In genomic region chr1:237794071-237794470, GRCh38 we compare ENCODE assay signal across 20 cellular contexts.
DNase-seq lines count a peak whose midpoint lies in the region; ATAC-seq, FAIRE-seq and TF ChIP-seq lines count a peak whose summit lies in the region.
"Had no signal": no experiment of that assay in that cellular context is flagged by ENCODE, and none has a peak within 500 bp of the region (broad histone marks: within the 10 kb centered on the region; RNA-seq: fewer than 3 reads in every experiment).

No MANE protein-coding gene starts in this region.

- no peak for TF ChIP-seq POLR2A in HepG2 (IDR thresholded peaks at IDR 0.05; ENCODE audit: insufficient read depth in 1 of 2, low read depth in 2 of 2, low read length in 2 of 2)

- POLR2A ChIA-PET in HepG2 (lab: Yijun Ruan, JAX): no interaction called here

- in situ Hi-C loops in HepG2 (cut with HindIII; ENCODE audit: extremely low pct_ligation_motif_present, low pct_unique_long_range_greater_than_20kb): no loop called here

- H3K4me2 ChIP-seq in HepG2 (ENCODE audit: low read depth, low read length): no peak overlapping the region

- H4K20me1 ChIP-seq in HepG2 (ENCODE audit: insufficient read depth, low read length): no peaks in the 10 kb centered on the region

- DNase-seq in HepG2 (ENCODE audit: low spot score): no peak
- no peak for DNase-seq in RWPE2 (ENCODE audit: low spot score)
- DNase-seq in iris pigment epithelial cell (ENCODE audit: low read depth): peak; percentile 8
- no peak for DNase-seq in NAMALWA (ENCODE audit: low spot score)
- DNase-seq: activated CD4-positive, alpha-beta T cell treated with anti-CD3 and anti-CD28 coated beads, Interleukin-2, amount 50 U/mL, for 48 hours; activated CD4-positive, CD25-positive, alpha-beta regulatory T cell; BE2C; Caco-2; foreskin keratinocyte; NCI-H1105; NCI-H1930; posterior cingulate gyrus; stomach; T1000; transverse colon had no signal

- H3K4me3 ChIP-seq in liver (ENCODE audit: low read depth in 1 of 3, low read length in 3 of 3) (no peak overlapping the region), HepG2 (replicated peaks in 1 of 3; ENCODE audit: insufficient read depth in 1 of 3, low read depth in 2 of 3, low read length in 3 of 3) (no peak overlapping the region), RWPE2 (ENCODE audit: severe bottlenecking) (no peak overlapping the region)
- H3K4me3 ChIP-seq: stomach, transverse colon had no signal

- FAIRE-seq in HepG2 (lab: Jason Lieb, UNC): no peak

- no peaks in the 10 kb centered on the region for H3K36me3 ChIP-seq in liver (ENCODE audit: control insufficient read depth in 4 of 4, insufficient read depth in 3 of 4, low read depth in 1 of 4, low read length in 3 of 4)
- H3K36me3 ChIP-seq in HepG2 (replicated peaks in 1 of 2; ENCODE audit: control insufficient read depth in 1 of 2, insufficient read depth in 2 of 2, low read length in 2 of 2): no peaks in the 10 kb centered on the region
- H3K36me3 ChIP-seq in RWPE2 (ENCODE audit: low read depth): no peaks in the 10 kb centered on the region
- H3K36me3 ChIP-seq: BE2C, transverse colon had no signal

- TF ChIP-seq CTCF in liver (IDR thresholded peaks at IDR 0.05; ENCODE audit: low read depth, low read length, missing input control): no peak
- no peak for TF ChIP-seq CTCF in HepG2 (CRISPR knock-in tag; IDR thresholded peaks at IDR 0.05)
- no peak for TF ChIP-seq CTCF in RWPE2 (IDR thresholded peaks at IDR 0.05; ENCODE audit: poor library complexity, severe bottlenecking)

- no peak overlapping the region for H2AFZ ChIP-seq in HepG2 (ENCODE audit: low read length)

- H3K4me1 ChIP-seq in liver (ENCODE audit: control insufficient read depth in 4 of 4, insufficient read depth in 4 of 4, low read length in 3 of 4) (peaks cover 0 to 2% (median 0%) of the 10 kb centered on the region in 4 donors), HepG2 (ENCODE audit: insufficient read depth, low read length) (no peaks in the 10 kb centered on the region), RWPE2 (ENCODE audit: insufficient read depth, poor library complexity, severe bottlenecking) (peaks cover 3% of the 10 kb centered on the region)
- H3K4me1 ChIP-seq: BE2C, foreskin keratinocyte, stomach, transverse colon had no signal

- CTCF ChIA-PET in HepG2 (lab: Yijun Ruan, JAX; ENCODE audit: low intra/inter-chr PET ratio, low total read pairs): no interaction called here

- BruUV-seq in HepG2 (replicated peaks; lab: Mats Ljungman, UMichigan): no TSS peak

- intact Hi-C loops in HepG2 (cut with micrococcal nuclease; ENCODE audit: unreplicated experiment): no loop called here

- no peaks in the 10 kb centered on the region for H3K27me3 ChIP-seq in liver (ENCODE audit: control insufficient read depth in 4 of 4, insufficient read depth in 4 of 4, low read length in 3 of 4)
- H3K27me3 ChIP-seq in HepG2 (ENCODE audit: control insufficient read depth in 1 of 2, insufficient read depth in 2 of 2, low read length in 2 of 2): no peaks in the 10 kb centered on the region
- no peaks in the 10 kb centered on the region for H3K27me3 ChIP-seq in RWPE2 (ENCODE audit: insufficient read depth, poor library complexity, severe bottlenecking)
- H3K27me3 ChIP-seq: BE2C, foreskin keratinocyte, stomach, transverse colon had no signal

- ATAC-seq in HepG2 (no peak), RWPE2 (ENCODE audit: low read depth) (peak; percentile 46; the same call in 1 of the 3 replicates), HG02623 (IDR thresholded peaks at IDR 0.05; ENCODE audit: unreplicated experiment) (no peak), HG03196 (IDR thresholded peaks at IDR 0.05; ENCODE audit: unreplicated experiment) (no peak), HG02610 (IDR thresholded peaks at IDR 0.05; ENCODE audit: unreplicated experiment) (no peak)
- ATAC-seq: foreskin keratinocyte had no signal

- WGBS in liver: 12% methylated on average over 3 of the region's 3 CpGs
- 0% methylated on average over 3 of the region's 3 CpGs for WGBS in HepG2 (ENCODE audit: low lambda C conversion rate)

- TF ChIP-seq RAD21 in liver (IDR thresholded peaks at IDR 0.05): peak in 1 of 2 donors; percentile 17
- no peak for TF ChIP-seq RAD21 in HepG2 (CRISPR knock-in tag; IDR thresholded peaks at IDR 0.05)

- TF ChIP-seq EP300 in HepG2 (IDR thresholded peaks at IDR 0.05; ENCODE audit: low read depth in 2 of 2, low read length in 2 of 2) (no peak), HepG2 (CRISPR knock-in tag; IDR thresholded peaks at IDR 0.05; ENCODE audit: borderline replicate concordance) (no peak)

- H3K9ac ChIP-seq in liver (ENCODE audit: low read depth in 1 of 2, low read length in 2 of 2) (no peak overlapping the region), HepG2 (ENCODE audit: insufficient read depth, low read depth, low read length) (no peak overlapping the region)

- H3K9me3 ChIP-seq in liver (ENCODE audit: control insufficient read depth in 4 of 4, low read length in 3 of 4): no peaks in the 10 kb centered on the region
- H3K9me3 ChIP-seq in HepG2 (ENCODE audit: low read length): no peaks in the 10 kb centered on the region
- no peaks in the 10 kb centered on the region for H3K9me3 ChIP-seq in RWPE2 (ENCODE audit: severe bottlenecking)
- H3K9me3 ChIP-seq: BE2C, Caco-2, stomach, transverse colon had no signal

- H3K27ac ChIP-seq in liver (ENCODE audit: low read depth in 1 of 2, low read length in 2 of 2) (no peak overlapping the region), HepG2 (ENCODE audit: extremely low read length, insufficient read depth, low read length) (no peak overlapping the region), RWPE2 (ENCODE audit: poor library complexity, severe bottlenecking) (no peak overlapping the region)
- H3K27ac ChIP-seq: foreskin keratinocyte, HL-60, stomach, transverse colon had no signal

- no peaks in the 10 kb centered on the region for H3K79me2 ChIP-seq in HepG2 (ENCODE audit: insufficient read depth, low read length)

TF ChIP-seq in liver, 16 proteins besides CTCF, POLR2A, EP300 and RAD21 (continues in another document):
- TF ChIP-seq YY1 (IDR thresholded peaks at IDR 0.05) (peak; percentile 42), JUND (IDR thresholded peaks at IDR 0.05) (peak in 1 of 2 donors; percentile 37), TAF1 (conservative IDR thresholded peaks at IDR 0.05) (no peak), EGR1 (IDR thresholded peaks at IDR 0.05; ENCODE audit: low read depth in 2 of 2) (peak in 1 of 2 donors; percentile 52), HNF4G (IDR thresholded peaks at IDR 0.05) (no peak), FOXA1 (IDR thresholded peaks at IDR 0.05) (no peak), MAX (IDR thresholded peaks at IDR 0.05) (peak; percentile 28), ATF3 (IDR thresholded peaks at IDR 0.05) (no peak), SP1 (IDR thresholded peaks at IDR 0.05) (no peak)

TF ChIP-seq in HepG2, 621 proteins besides CTCF, POLR2A, EP300 and RAD21:
- no peak for TF ChIP-seq MIXL1 (CRISPR knock-in tag; IDR thresholded peaks at IDR 0.05)
- TF ChIP-seq ONECUT2 (CRISPR knock-in tag; IDR thresholded peaks at IDR 0.05): no peak
- no peak for TF ChIP-seq KAT8 (CRISPR knock-in tag; IDR thresholded peaks at IDR 0.05)
- TF ChIP-seq NFYB (CRISPR knock-in tag; IDR thresholded peaks at IDR 0.05): no peak
- TF ChIP-seq MXD4 (CRISPR knock-in tag; IDR thresholded peaks at IDR 0.05): no peak
